1 cellular context compared by ENCODE assay signal in the genomic region with DNA sequence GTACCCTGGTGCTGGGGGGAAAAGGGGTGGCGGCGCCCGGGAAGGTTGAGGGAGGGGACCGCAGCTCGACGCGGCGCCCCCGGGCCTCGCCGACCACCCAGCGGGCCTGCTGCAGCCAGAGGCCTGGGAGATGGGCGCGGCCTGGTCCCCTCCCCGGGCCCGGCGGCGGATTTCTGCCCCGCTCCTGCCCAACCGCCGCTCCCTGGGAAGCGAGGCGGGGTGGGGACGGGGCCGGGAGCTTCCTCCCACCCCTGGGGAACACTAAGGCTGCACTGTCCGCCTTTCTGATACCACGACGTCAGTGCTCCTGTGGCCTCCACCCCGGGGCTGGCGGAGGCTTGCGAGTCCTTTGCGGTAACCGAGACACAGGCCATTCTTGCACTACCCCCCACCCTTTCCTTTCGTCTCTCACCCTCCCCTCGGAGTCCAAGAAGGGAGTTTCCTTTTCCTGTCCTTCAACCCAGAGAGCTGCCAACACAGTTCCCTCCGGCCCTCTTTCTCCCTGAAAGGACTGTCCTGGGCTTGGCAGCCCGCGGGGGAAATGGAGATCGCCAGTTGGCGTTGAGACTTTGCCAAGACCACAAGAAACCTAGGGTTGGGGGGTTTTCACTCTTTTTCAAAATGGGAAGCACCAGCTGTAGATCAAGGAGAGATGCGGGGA.
A peak's percentile ranks its signal among the peaks of the same experiment; 100 is the strongest.
TF ChIP-seq lines count a peak whose summit lies in the region.

No MANE protein-coding gene starts in this region.

TF ChIP-seq in HepG2, 621 proteins besides CTCF, POLR2A, EP300 and RAD21 (continued from another document and continues in another):
- TF ChIP-seq, protein P1, sequence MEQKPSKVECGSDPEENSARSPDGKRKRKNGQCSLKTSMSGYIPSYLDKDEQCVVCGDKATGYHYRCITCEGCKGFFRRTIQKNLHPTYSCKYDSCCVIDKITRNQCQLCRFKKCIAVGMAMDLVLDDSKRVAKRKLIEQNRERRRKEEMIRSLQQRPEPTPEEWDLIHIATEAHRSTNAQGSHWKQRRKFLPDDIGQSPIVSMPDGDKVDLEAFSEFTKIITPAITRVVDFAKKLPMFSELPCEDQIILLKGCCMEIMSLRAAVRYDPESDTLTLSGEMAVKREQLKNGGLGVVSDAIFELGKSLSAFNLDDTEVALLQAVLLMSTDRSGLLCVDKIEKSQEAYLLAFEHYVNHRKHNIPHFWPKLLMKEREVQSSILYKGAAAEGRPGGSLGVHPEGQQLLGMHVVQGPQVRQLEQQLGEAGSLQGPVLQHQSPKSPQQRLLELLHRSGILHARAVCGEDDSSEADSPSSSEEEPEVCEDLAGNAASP (CRISPR knock-in tag; IDR thresholded peaks at IDR 0.05; ENCODE audit: borderline replicate concordance): no peak
- TF ChIP-seq SP140L (CRISPR knock-in tag; IDR thresholded peaks at IDR 0.05; ENCODE audit: borderline replicate concordance) (no peak), ZNF34 (CRISPR knock-in tag; IDR thresholded peaks at IDR 0.05; ENCODE audit: borderline replicate concordance) (no peak), ZNF75D (CRISPR knock-in tag; IDR thresholded peaks at IDR 0.05; ENCODE audit: borderline replicate concordance) (no peak), ZSCAN21 (CRISPR knock-in tag; IDR thresholded peaks at IDR 0.05; ENCODE audit: borderline replicate concordance) (peak; percentile 55), ZMYM4 (CRISPR knock-in tag; IDR thresholded peaks at IDR 0.05) (peak; percentile 72), KMT2B (CRISPR knock-in tag; IDR thresholded peaks at IDR 0.05) (peak; percentile 40; the same call in 1 of the 2 replicates), HES4 (CRISPR knock-in tag; IDR thresholded peaks at IDR 0.05; ENCODE audit: borderline replicate concordance) (peak; percentile 4; the same call in 1 of the 2 replicates), PHF20 (CRISPR knock-in tag; IDR thresholded peaks at IDR 0.05) (peak; percentile 6; the same call in 1 of the 2 replicates), ZNF768 (CRISPR knock-in tag; IDR thresholded peaks at IDR 0.05) (peak; percentile 48; the same call in 1 of the 2 replicates), SRY (CRISPR knock-in tag; IDR thresholded peaks at IDR 0.05) (0 out of 2 replicates have a peak, but pooled peaks have one; percentile 57), MXD4 (CRISPR knock-in tag; IDR thresholded peaks at IDR 0.05) (0 out of 2 replicates have a peak, but pooled peaks have one; percentile 1), HNRNPLL (IDR thresholded peaks at IDR 0.05; ENCODE audit: low read depth, low read length, poor library complexity, severe bottlenecking) (no peak), HNRNPK (IDR thresholded peaks at IDR 0.05; ENCODE audit: low read depth, low read length, poor library complexity, severe bottlenecking) (peak; percentile 43), ZNF644 (CRISPR knock-in tag; IDR thresholded peaks at IDR 0.05; ENCODE audit: low read depth) (no peak), ZNF280B (CRISPR knock-in tag; IDR thresholded peaks at IDR 0.05; ENCODE audit: borderline replicate concordance) (0 out of 2 replicates have a peak, but pooled peaks have one; percentile 4), HMG20B (CRISPR knock-in tag; conservative IDR thresholded peaks at IDR 0.05) (no peak), KMT2A (CRISPR knock-in tag; IDR thresholded peaks at IDR 0.05) (peak; percentile 63), FOXC1 (CRISPR knock-in tag; IDR thresholded peaks at IDR 0.05; ENCODE audit: borderline replicate concordance) (0 out of 2 replicates have a peak, but pooled peaks have one; percentile 52), GABPB1 (CRISPR knock-in tag; IDR thresholded peaks at IDR 0.05) (peak; percentile 11; the same call in 1 of the 2 replicates), CCDC6 (CRISPR knock-in tag; IDR thresholded peaks at IDR 0.05) (no peak), ZNF704 (CRISPR knock-in tag; IDR thresholded peaks at IDR 0.05; ENCODE audit: borderline replicate concordance) (0 out of 2 replicates have a peak, but pooled peaks have one; percentile 57), TEAD3 (CRISPR knock-in tag; optimal IDR thresholded peaks at IDR 0.05; ENCODE audit: borderline replicate concordance) (no peak), MNT (IDR thresholded peaks at IDR 0.05) (no peak), REXO4 (CRISPR knock-in tag; IDR thresholded peaks at IDR 0.05; ENCODE audit: borderline replicate concordance) (peak; percentile 48; the same call in 1 of the 2 replicates), ZNF430 (CRISPR knock-in tag; IDR thresholded peaks at IDR 0.05) (0 out of 2 replicates have a peak, but pooled peaks have one; percentile 19), EED (CRISPR knock-in tag; IDR thresholded peaks at IDR 0.05) (peak; percentile 67; the same call in 1 of the 2 replicates), ESRRA (CRISPR knock-in tag; IDR thresholded peaks at IDR 0.05; ENCODE audit: low read depth) (peak; percentile 11; the same call in 1 of the 2 replicates), SAP130 (CRISPR knock-in tag; IDR thresholded peaks at IDR 0.05; ENCODE audit: low read depth) (peak; percentile 2; the same call in 1 of the 2 replicates)
- TF ChIP-seq, protein P2, sequence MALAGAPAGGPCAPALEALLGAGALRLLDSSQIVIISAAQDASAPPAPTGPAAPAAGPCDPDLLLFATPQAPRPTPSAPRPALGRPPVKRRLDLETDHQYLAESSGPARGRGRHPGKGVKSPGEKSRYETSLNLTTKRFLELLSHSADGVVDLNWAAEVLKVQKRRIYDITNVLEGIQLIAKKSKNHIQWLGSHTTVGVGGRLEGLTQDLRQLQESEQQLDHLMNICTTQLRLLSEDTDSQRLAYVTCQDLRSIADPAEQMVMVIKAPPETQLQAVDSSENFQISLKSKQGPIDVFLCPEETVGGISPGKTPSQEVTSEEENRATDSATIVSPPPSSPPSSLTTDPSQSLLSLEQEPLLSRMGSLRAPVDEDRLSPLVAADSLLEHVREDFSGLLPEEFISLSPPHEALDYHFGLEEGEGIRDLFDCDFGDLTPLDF (CRISPR knock-in tag; IDR thresholded peaks at IDR 0.05): no peak
- TF ChIP-seq, protein P3, sequence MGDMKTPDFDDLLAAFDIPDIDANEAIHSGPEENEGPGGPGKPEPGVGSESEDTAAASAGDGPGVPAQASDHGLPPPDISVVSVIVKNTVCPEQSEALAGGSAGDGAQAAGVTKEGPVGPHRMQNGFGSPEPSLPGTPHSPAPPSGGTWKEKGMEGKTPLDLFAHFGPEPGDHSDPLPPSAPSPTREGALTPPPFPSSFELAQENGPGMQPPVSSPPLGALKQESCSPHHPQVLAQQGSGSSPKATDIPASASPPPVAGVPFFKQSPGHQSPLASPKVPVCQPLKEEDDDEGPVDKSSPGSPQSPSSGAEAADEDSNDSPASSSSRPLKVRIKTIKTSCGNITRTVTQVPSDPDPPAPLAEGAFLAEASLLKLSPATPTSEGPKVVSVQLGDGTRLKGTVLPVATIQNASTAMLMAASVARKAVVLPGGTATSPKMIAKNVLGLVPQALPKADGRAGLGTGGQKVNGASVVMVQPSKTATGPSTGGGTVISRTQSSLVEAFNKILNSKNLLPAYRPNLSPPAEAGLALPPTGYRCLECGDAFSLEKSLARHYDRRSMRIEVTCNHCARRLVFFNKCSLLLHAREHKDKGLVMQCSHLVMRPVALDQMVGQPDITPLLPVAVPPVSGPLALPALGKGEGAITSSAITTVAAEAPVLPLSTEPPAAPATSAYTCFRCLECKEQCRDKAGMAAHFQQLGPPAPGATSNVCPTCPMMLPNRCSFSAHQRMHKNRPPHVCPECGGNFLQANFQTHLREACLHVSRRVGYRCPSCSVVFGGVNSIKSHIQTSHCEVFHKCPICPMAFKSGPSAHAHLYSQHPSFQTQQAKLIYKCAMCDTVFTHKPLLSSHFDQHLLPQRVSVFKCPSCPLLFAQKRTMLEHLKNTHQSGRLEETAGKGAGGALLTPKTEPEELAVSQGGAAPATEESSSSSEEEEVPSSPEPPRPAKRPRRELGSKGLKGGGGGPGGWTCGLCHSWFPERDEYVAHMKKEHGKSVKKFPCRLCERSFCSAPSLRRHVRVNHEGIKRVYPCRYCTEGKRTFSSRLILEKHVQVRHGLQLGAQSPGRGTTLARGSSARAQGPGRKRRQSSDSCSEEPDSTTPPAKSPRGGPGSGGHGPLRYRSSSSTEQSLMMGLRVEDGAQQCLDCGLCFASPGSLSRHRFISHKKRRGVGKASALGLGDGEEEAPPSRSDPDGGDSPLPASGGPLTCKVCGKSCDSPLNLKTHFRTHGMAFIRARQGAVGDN (CRISPR knock-in tag; IDR thresholded peaks at IDR 0.05): peak; percentile 66
- TF ChIP-seq, protein P4, sequence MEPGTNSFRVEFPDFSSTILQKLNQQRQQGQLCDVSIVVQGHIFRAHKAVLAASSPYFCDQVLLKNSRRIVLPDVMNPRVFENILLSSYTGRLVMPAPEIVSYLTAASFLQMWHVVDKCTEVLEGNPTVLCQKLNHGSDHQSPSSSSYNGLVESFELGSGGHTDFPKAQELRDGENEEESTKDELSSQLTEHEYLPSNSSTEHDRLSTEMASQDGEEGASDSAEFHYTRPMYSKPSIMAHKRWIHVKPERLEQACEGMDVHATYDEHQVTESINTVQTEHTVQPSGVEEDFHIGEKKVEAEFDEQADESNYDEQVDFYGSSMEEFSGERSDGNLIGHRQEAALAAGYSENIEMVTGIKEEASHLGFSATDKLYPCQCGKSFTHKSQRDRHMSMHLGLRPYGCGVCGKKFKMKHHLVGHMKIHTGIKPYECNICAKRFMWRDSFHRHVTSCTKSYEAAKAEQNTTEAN (CRISPR knock-in tag; conservative IDR thresholded peaks at IDR 0.05): 0 out of 2 replicates have a peak, but pooled peaks have one; percentile 6
- TF ChIP-seq, protein P5, sequence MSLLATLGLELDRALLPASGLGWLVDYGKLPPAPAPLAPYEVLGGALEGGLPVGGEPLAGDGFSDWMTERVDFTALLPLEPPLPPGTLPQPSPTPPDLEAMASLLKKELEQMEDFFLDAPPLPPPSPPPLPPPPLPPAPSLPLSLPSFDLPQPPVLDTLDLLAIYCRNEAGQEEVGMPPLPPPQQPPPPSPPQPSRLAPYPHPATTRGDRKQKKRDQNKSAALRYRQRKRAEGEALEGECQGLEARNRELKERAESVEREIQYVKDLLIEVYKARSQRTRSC (CRISPR knock-in tag; IDR thresholded peaks at IDR 0.05; ENCODE audit: low read depth): 0 out of 2 replicates have a peak, but pooled peaks have one; percentile 8
- TF ChIP-seq, protein P6, sequence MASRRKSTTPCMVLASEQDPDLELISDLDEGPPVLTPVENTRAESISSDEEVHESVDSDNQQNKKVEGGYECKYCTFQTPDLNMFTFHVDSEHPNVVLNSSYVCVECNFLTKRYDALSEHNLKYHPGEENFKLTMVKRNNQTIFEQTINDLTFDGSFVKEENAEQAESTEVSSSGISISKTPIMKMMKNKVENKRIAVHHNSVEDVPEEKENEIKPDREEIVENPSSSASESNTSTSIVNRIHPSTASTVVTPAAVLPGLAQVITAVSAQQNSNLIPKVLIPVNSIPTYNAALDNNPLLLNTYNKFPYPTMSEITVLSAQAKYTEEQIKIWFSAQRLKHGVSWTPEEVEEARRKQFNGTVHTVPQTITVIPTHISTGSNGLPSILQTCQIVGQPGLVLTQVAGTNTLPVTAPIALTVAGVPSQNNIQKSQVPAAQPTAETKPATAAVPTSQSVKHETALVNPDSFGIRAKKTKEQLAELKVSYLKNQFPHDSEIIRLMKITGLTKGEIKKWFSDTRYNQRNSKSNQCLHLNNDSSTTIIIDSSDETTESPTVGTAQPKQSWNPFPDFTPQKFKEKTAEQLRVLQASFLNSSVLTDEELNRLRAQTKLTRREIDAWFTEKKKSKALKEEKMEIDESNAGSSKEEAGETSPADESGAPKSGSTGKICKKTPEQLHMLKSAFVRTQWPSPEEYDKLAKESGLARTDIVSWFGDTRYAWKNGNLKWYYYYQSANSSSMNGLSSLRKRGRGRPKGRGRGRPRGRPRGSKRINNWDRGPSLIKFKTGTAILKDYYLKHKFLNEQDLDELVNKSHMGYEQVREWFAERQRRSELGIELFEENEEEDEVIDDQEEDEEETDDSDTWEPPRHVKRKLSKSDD (CRISPR knock-in tag; IDR thresholded peaks at IDR 0.05; ENCODE audit: low read depth): 0 out of 2 replicates have a peak, but pooled peaks have one; percentile 11
